In the genomic region with DNA sequence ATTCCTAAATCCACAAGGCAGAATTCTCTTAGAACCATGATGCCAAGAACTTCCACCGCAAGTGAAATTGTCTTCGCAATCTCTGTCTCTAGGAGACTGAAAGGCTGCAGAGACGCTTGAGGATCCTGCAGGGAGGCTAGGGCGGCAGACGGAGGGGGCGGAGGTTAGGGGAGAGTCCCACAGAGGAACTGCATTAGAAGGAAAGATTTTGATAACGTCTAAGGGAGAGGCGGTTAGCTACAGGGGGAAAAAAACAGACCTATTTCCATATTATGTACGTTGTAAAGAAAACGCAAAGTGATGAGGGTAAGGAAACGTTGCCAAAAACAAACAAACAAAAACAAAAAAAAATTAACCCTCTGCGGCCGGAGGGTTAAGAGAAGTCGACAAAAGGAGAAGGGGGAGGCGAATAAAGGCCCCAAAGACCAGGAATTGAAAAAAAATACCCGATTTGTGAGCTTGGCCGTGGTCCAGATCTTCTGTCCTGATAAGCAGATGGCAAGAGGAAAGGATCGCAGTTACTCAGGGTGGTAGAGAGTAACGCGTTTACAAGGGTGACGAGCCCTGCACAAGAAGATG, we compare ENCODE assay signal across 8 cellular contexts. TPM values are rescaled to one million over a fixed set of nuclear protein-coding genes. Genes with fewer than 3 reads are reported as not detected.
DNase-seq lines count a peak whose midpoint lies in the region; ATAC-seq and TF ChIP-seq lines count a peak whose summit lies in the region.

No MANE protein-coding gene starts in this region.

- DNase-seq in AML-193 (lab: John Stamatoyannopoulos, UW): peak; percentile 43 to 48
- peak; percentile 88 for DNase-seq in NCI-H69 (lab: John Stamatoyannopoulos, UW)
- peak; percentile 35 for DNase-seq in activated CD8-positive, alpha-beta memory T cell treated with anti-CD3 and anti-CD28 coated beads, Interleukin-2, amount 50 U/mL, for 1 hour (ENCODE audit: extremely low read depth)
- peak; percentile 62 for DNase-seq in epithelial cell of esophagus (ENCODE audit: low read depth)
- DNase-seq in mucosa of gallbladder (ENCODE audit: low spot score): peak; percentile 51
- DNase-seq in stimulated activated CD8-positive, alpha-beta memory T cell treated with anti-CD3 and anti-CD28 coated beads, Interleukin-7, amount 100 ng/mL, for 4 hours (ENCODE audit: low read depth in 2 of 2): peak; percentile 41 to 47

- peak overlapping the region; percentile 97 for H3K4me3 ChIP-seq in epithelial cell of esophagus (ENCODE audit: low read length)

- peak; percentile 8 for ATAC-seq in GM18873 (IDR thresholded peaks at IDR 0.05; ENCODE audit: low FRiP score, unreplicated experiment)
- ATAC-seq in HG03139 (IDR thresholded peaks at IDR 0.05; ENCODE audit: unreplicated experiment): peak; percentile 15

- peak; percentile 14 for TF ChIP-seq CTCF in epithelial cell of esophagus (IDR thresholded peaks at IDR 0.05; ENCODE audit: insufficient read depth, low read depth, low read length, missing control alignments)

RNA-seq across cellular contexts. Expression of a gene that starts 0.5 kb away (rescaled TPM):
- 14.8 TPM for total RNA-seq in mucosa of gallbladder

RNA-seq across cellular contexts. Expression of a gene that starts 0.8 kb away (rescaled TPM):
- total RNA-seq in mucosa of gallbladder: 17.1 TPM

Comparison
In these comparisons a context has a peak if more than half of its experiments do, and no peak if none do; other contexts are left out.
1. Peak in every context shown above with its lines: DNase-seq, ATAC-seq and H3K4me3 ChIP-seq.
2. DNase-seq: peak in every context shown above with its lines; median percentile 88 in NCI-H69; 62 in epithelial cell of esophagus; 51 in mucosa of gallbladder; 46 in AML-193; 44 in stimulated activated CD8-positive, alpha-beta memory T cell treated with anti-CD3 and anti-CD28 coated beads, Interleukin-7, amount 100 ng/mL, for 4 hours; 35 in activated CD8-positive, alpha-beta memory T cell treated with anti-CD3 and anti-CD28 coated beads, Interleukin-2, amount 50 U/mL, for 1 hour.